ENCODE assay signal across 1 cellular context in genomic region chr1:156676820-156677615, GRCh38.
TF ChIP-seq lines count a peak whose summit lies in the region.

NES (minus strand) TSS chr1:156677407; CDS start chr1:156677264, 143 bp downstream.

TF ChIP-seq in HEK293, 187 proteins besides CTCF, POLR2A, EP300 and RAD21 (continued from another document):
- TF ChIP-seq, protein P1, sequence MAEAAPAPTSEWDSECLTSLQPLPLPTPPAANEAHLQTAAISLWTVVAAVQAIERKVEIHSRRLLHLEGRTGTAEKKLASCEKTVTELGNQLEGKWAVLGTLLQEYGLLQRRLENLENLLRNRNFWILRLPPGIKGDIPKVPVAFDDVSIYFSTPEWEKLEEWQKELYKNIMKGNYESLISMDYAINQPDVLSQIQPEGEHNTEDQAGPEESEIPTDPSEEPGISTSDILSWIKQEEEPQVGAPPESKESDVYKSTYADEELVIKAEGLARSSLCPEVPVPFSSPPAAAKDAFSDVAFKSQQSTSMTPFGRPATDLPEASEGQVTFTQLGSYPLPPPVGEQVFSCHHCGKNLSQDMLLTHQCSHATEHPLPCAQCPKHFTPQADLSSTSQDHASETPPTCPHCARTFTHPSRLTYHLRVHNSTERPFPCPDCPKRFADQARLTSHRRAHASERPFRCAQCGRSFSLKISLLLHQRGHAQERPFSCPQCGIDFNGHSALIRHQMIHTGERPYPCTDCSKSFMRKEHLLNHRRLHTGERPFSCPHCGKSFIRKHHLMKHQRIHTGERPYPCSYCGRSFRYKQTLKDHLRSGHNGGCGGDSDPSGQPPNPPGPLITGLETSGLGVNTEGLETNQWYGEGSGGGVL (tag by site-specific recombination; IDR thresholded peaks at IDR 0.05) = peak; percentile 46
- TF ChIP-seq ZFHX2 (tag by site-specific recombination; conservative IDR thresholded peaks at IDR 0.05) (peak; percentile 47), KLF16 (tag by site-specific recombination; IDR thresholded peaks at IDR 0.05) (0 out of 2 replicates have a peak, but pooled peaks have one; percentile 56), ZBTB6 (tag by site-specific recombination; IDR thresholded peaks at IDR 0.05) (peak; percentile 59; the same call in 1 of the 2 replicates), ZNF76 (tag by site-specific recombination; IDR thresholded peaks at IDR 0.05; ENCODE audit: borderline replicate concordance, low read depth) (peak; percentile 28; the same call in 1 of the 2 replicates), KLF7 (tag by site-specific recombination; IDR thresholded peaks at IDR 0.05; ENCODE audit: borderline replicate concordance) (peak; percentile 71)
- TF ChIP-seq, protein P2, sequence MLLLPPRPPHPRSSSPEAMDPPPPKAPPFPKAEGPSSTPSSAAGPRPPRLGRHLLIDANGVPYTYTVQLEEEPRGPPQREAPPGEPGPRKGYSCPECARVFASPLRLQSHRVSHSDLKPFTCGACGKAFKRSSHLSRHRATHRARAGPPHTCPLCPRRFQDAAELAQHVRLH (tag by site-specific recombination; IDR thresholded peaks at IDR 0.05) = no peak
